Comparison of ENCODE assay signal across 8 cellular contexts in the genomic region with DNA sequence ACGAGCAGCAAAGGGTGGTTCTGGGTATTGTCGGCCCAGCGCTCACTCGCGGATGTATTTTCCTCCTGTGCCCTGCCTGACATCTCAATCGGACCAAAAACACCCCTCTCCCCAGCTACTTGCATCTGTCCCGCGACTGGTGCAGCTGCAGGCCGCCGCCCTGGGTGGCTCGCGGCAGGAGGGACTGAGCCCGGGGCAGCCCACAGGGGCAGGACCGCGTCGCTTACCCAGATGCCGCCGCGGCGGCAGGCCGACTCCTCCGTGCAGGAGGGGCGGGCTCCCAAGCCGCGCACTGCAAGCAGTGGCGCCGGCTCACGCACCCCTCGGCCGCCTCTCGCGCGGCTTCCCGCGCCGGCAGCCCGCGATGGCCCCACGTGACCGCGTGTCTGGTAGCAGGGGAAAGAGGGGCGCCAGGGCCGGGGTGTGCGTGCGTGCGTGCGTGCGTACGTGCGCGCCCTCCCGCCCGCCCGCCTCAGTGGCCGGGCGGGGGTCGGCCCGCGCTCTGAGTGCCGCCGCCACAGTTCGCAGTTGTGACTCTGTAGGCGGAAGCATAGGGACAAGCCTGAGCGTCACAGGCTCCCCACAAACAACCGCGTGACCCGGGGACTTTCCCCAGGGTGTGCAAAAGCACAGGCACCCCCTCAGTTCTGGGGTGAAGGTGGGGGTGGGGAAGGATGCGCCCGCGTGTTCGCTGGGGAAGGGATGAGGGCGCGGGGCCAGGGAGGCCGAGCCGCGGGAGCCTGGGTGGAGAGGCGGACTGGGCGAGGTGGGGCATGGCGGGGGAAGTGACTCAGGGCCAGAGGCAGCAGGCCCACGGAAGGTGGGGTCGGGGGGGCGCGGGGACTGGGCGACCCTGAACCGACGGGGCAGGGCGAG. TPM values are rescaled to one million over a fixed set of nuclear protein-coding genes. Genes with fewer than 3 reads are reported as not detected.
DNase-seq lines count a peak whose midpoint lies in the region; ATAC-seq and TF ChIP-seq lines count a peak whose summit lies in the region.

A gene with protein sequence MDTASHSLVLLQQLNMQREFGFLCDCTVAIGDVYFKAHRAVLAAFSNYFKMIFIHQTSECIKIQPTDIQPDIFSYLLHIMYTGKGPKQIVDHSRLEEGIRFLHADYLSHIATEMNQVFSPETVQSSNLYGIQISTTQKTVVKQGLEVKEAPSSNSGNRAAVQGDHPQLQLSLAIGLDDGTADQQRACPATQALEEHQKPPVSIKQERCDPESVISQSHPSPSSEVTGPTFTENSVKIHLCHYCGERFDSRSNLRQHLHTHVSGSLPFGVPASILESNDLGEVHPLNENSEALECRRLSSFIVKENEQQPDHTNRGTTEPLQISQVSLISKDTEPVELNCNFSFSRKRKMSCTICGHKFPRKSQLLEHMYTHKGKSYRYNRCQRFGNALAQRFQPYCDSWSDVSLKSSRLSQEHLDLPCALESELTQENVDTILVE (minus strand): TSS at position 405 of the 876 bp plus-strand sequence. CDS start 13,305 bp downstream, outside the sequence.

- H3K36me3 ChIP-seq in rectal smooth muscle tissue (ENCODE audit: control insufficient read depth, insufficient read depth, low read length) (no peaks in the 10 kb centered on the region), vagina (no peaks in the 10 kb centered on the region)

- peak in 1 of 2 donors; percentile 58 for TF ChIP-seq POLR2A in vagina (IDR thresholded peaks at IDR 0.05)

- ATAC-seq in GM18502 (IDR thresholded peaks at IDR 0.05; ENCODE audit: poor library complexity, unreplicated experiment) (peak; percentile 64), HG02938 (IDR thresholded peaks at IDR 0.05; ENCODE audit: unreplicated experiment) (peak; percentile 60)

- H3K9me3 ChIP-seq in vagina: no peaks in the 10 kb centered on the region

- H3K27ac ChIP-seq in rectal smooth muscle tissue (ENCODE audit: low read depth, low read length) (peak within 1 kb of the TSS; percentile 99), vagina (peak within 1 kb of the TSS; percentile 94)

- H3K27me3 ChIP-seq in rectal smooth muscle tissue (ENCODE audit: control insufficient read depth, insufficient read depth, low read length) (no peaks in the 10 kb centered on the region), vagina (no peaks in the 10 kb centered on the region)

- peak within 1 kb of the TSS; percentile 100 for H3K9ac ChIP-seq in rectal smooth muscle tissue (ENCODE audit: low read length)

- TF ChIP-seq CTCF in vagina (IDR thresholded peaks at IDR 0.05): no peak

- intact Hi-C loops in T-helper 2 cell treated with Interferon-gamma antibody and Interleukin-4, amounts not matched to agents 100 ng/mL and 5 ng/mL, for 36 hours (cut with micrococcal nuclease): loop anchor here (1.0 to 5.0 kb wide), 8 partner anchors 8 to 861 kb away; a partner anchor contains a TSS
- intact Hi-C loops in vagina (cut with DNase I): no loop called here

- H3K4me3 ChIP-seq in rectal smooth muscle tissue (ENCODE audit: low read length): peak within 1 kb of the TSS; percentile 97
- H3K4me3 ChIP-seq in vagina: peak within 1 kb of the TSS; percentile 68 to 90

- H3K4me1 ChIP-seq in rectal smooth muscle tissue (ENCODE audit: control insufficient read depth, insufficient read depth, low read length) (peaks cover 20% of the 10 kb centered on the region), vagina (peaks cover 67% of the 10 kb centered on the region)

- DNase-seq in NCI-H1694 treated with DMSO at 0.1 percent for 48 hours (lab: John Stamatoyannopoulos, UW): peak; percentile 79
- DNase-seq in anterior cingulate cortex (lab: John Stamatoyannopoulos, UW): peak; percentile 65 to 97 (median 89)
- peak; percentile 82 for DNase-seq in hepatic stellate cell (ENCODE audit: low spot score)
- peak in 1 of 2 donors; percentile 95 for DNase-seq in vagina (ENCODE audit: extremely low spot score in 2 of 2)

RNA-seq across cellular contexts. Expression of the gene that starts here (rescaled TPM):
- 26.6 and 26.9 TPM in 2 replicates for total RNA-seq in T-helper 2 cell treated with Interferon-gamma antibody and Interleukin-4, amounts not matched to agents 100 ng/mL and 5 ng/mL, for 36 hours
- 11.3 TPM for total RNA-seq in vagina
